8 cellular contexts compared by ENCODE assay signal in the genomic region with DNA sequence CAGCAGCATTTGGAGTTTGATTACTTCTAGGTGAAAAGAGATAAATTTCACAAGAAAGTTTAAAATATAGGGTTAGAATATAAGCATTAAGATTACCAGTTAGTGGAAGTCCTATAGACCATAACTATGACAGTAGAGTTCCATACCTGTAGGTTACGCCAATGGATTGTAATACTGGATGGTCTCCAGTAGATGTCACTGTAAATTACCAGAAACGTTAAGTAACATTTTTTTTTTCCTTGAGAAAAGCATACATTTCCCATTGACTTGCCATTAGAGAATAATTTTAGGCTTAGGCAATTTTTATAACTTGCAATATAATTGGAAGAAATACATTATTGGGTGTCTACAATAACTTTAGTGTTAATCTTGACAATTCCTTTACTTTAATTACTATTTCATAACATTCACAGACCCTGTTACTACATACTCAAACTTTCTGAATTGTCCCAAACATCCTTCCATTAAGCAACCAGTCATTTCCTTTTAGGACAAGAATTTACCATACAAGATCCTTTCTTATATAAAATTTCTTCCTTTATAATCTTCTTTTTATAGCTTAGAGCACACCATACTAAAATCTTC.
A peak's percentile ranks its signal among the peaks of the same experiment; 100 is the strongest.
DNase-seq lines count a peak whose midpoint lies in the region; ATAC-seq and TF ChIP-seq lines count a peak whose summit lies in the region.

No MANE protein-coding gene starts in this region.

- no peaks in the 10 kb centered on the region for H3K27me3 ChIP-seq in OCI-LY1 (ENCODE audit: insufficient read depth, low read length)

- no peak overlapping the region for H3K9ac ChIP-seq in OCI-LY1 (ENCODE audit: low read length)

- H2AFZ ChIP-seq in OCI-LY1 (ENCODE audit: low read length), result no peak overlapping the region

- no peak overlapping the region for H3K27ac ChIP-seq in 22Rv1
- H3K27ac ChIP-seq in OCI-LY1 (ENCODE audit: low read depth, low read length, poor library complexity, severe bottlenecking), result no peak overlapping the region

- H4K20me1 ChIP-seq in OCI-LY1 (ENCODE audit: insufficient read depth, low read length), result no peaks in the 10 kb centered on the region

- no peaks in the 10 kb centered on the region for H3F3A ChIP-seq in OCI-LY1 (ENCODE audit: insufficient read depth, low read length)

- H3K4me2 ChIP-seq in OCI-LY1 (ENCODE audit: low read length), result no peak overlapping the region

- no peaks in the 10 kb centered on the region for H3K4me1 ChIP-seq in OCI-LY1 (ENCODE audit: insufficient read depth, low read length, severe bottlenecking)

- no peaks in the 10 kb centered on the region for H3K9me3 ChIP-seq in OCI-LY1 (ENCODE audit: low read length)

- DNase-seq in fibroblast of the conjunctiva (ENCODE audit: low read depth) (peak; percentile 0), OCI-M2 (lab: John Stamatoyannopoulos, UW; ENCODE audit: unreplicated experiment) (no peak), ecto neural progenitor cell (ENCODE audit: low spot score) (no peak)

- ATAC-seq in HG03025 (IDR thresholded peaks at IDR 0.05; ENCODE audit: low FRiP score, unreplicated experiment), result peak; percentile 81
- ATAC-seq in GM18861 (IDR thresholded peaks at IDR 0.05; ENCODE audit: unreplicated experiment), result no peak

- H3K36me3 ChIP-seq in OCI-LY1 (ENCODE audit: insufficient read depth, low read length), result no peaks in the 10 kb centered on the region

- H3K79me2 ChIP-seq in OCI-LY1 (ENCODE audit: insufficient read depth, low read length), result no peaks in the 10 kb centered on the region

- no peak overlapping the region for H3K4me3 ChIP-seq in OCI-LY1 (ENCODE audit: low read depth, low read length, poor library complexity, severe bottlenecking)

- H3K9me2 ChIP-seq in OCI-LY1 (ENCODE audit: low read depth, low read length), result no peaks in the 10 kb centered on the region

- TF ChIP-seq CTCF in 22Rv1 (IDR thresholded peaks at IDR 0.05) (peak; percentile 81), GM12874 (IDR thresholded peaks at IDR 0.05; ENCODE audit: insufficient read depth, low read depth, low read length) (peak; percentile 41), OCI-LY1 (IDR thresholded peaks at IDR 0.05; ENCODE audit: low read length) (peak; percentile 52)
